Comparison of ENCODE assay signal across 2 cellular contexts in the genomic region with DNA sequence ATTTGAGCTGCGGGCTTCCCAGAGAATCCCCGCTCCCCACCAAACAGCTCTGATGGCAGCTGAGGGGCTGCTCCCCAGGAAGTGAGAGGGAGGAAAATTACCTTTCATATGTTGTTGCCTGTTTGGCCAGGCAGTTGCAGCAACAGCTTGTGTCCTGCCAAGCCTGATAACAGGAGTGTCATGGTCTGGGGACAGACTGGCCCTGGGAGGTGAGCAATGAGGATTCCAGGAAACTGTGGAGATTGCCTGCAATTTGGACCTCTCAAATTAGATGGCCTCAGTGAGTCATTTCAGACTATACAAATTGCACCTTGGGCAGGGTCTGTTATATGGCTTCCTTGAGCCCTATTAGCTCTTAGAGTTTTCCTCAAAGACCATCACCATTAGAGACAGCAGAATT.
TF ChIP-seq lines count a peak whose summit lies in the region.

No MANE protein-coding gene starts in this region.

TF ChIP-seq in SK-N-SH, 30 proteins besides CTCF, POLR2A, EP300 and RAD21 (continued from another document):
- TF ChIP-seq, protein P1, sequence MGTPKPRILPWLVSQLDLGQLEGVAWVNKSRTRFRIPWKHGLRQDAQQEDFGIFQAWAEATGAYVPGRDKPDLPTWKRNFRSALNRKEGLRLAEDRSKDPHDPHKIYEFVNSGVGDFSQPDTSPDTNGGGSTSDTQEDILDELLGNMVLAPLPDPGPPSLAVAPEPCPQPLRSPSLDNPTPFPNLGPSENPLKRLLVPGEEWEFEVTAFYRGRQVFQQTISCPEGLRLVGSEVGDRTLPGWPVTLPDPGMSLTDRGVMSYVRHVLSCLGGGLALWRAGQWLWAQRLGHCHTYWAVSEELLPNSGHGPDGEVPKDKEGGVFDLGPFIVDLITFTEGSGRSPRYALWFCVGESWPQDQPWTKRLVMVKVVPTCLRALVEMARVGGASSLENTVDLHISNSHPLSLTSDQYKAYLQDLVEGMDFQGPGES (IDR thresholded peaks at IDR 0.05; ENCODE audit: low read depth, low read length): no peak
- TF ChIP-seq, protein P2, sequence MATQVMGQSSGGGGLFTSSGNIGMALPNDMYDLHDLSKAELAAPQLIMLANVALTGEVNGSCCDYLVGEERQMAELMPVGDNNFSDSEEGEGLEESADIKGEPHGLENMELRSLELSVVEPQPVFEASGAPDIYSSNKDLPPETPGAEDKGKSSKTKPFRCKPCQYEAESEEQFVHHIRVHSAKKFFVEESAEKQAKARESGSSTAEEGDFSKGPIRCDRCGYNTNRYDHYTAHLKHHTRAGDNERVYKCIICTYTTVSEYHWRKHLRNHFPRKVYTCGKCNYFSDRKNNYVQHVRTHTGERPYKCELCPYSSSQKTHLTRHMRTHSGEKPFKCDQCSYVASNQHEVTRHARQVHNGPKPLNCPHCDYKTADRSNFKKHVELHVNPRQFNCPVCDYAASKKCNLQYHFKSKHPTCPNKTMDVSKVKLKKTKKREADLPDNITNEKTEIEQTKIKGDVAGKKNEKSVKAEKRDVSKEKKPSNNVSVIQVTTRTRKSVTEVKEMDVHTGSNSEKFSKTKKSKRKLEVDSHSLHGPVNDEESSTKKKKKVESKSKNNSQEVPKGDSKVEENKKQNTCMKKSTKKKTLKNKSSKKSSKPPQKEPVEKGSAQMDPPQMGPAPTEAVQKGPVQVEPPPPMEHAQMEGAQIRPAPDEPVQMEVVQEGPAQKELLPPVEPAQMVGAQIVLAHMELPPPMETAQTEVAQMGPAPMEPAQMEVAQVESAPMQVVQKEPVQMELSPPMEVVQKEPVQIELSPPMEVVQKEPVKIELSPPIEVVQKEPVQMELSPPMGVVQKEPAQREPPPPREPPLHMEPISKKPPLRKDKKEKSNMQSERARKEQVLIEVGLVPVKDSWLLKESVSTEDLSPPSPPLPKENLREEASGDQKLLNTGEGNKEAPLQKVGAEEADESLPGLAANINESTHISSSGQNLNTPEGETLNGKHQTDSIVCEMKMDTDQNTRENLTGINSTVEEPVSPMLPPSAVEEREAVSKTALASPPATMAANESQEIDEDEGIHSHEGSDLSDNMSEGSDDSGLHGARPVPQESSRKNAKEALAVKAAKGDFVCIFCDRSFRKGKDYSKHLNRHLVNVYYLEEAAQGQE (IDR thresholded peaks at IDR 0.05; ENCODE audit: low read depth, low read length): no peak
- no peak for TF ChIP-seq JUND (IDR thresholded peaks at IDR 0.05)
- TF ChIP-seq MXI1 (IDR thresholded peaks at IDR 0.05; ENCODE audit: low read depth, low read length): no peak
- TF ChIP-seq YY1 (IDR thresholded peaks at IDR 0.05; ENCODE audit: low read depth): no peak
- no peak for TF ChIP-seq EZH2phosphoT487 (IDR thresholded peaks at IDR 0.05; ENCODE audit: borderline replicate concordance, low read depth)

TF ChIP-seq in SK-N-SH treated with all-trans-retinoic acid at 6 μM for 48 hours, 23 proteins besides CTCF, POLR2A, EP300 and RAD21 (continued from another document):
- TF ChIP-seq BACH2 (CRISPR knock-in tag; IDR thresholded peaks at IDR 0.05; ENCODE audit: borderline replicate concordance): no peak
- TF ChIP-seq ZNF565 (CRISPR knock-in tag; conservative IDR thresholded peaks at IDR 0.05; ENCODE audit: low read depth): no peak
- TF ChIP-seq ISL1 (CRISPR knock-in tag; IDR thresholded peaks at IDR 0.05): no peak
- TF ChIP-seq TOX (CRISPR knock-in tag; IDR thresholded peaks at IDR 0.05; ENCODE audit: borderline replicate concordance): no peak
- TF ChIP-seq RARB (CRISPR knock-in tag; IDR thresholded peaks at IDR 0.05): no peak
- TF ChIP-seq, protein P3, sequence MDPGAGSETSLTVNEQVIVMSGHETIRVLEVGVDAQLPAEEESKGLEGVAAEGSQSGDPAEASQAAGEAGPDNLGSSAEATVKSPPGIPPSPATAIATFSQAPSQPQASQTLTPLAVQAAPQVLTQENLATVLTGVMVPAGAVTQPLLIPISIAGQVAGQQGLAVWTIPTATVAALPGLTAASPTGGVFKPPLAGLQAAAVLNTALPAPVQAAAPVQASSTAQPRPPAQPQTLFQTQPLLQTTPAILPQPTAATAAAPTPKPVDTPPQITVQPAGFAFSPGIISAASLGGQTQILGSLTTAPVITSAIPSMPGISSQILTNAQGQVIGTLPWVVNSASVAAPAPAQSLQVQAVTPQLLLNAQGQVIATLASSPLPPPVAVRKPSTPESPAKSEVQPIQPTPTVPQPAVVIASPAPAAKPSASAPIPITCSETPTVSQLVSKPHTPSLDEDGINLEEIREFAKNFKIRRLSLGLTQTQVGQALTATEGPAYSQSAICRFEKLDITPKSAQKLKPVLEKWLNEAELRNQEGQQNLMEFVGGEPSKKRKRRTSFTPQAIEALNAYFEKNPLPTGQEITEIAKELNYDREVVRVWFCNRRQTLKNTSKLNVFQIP (CRISPR knock-in tag; IDR thresholded peaks at IDR 0.05; ENCODE audit: borderline replicate concordance, low read depth): no peak
- TF ChIP-seq ZNF70 (CRISPR knock-in tag; IDR thresholded peaks at IDR 0.05): no peak
- TF ChIP-seq, protein P4, sequence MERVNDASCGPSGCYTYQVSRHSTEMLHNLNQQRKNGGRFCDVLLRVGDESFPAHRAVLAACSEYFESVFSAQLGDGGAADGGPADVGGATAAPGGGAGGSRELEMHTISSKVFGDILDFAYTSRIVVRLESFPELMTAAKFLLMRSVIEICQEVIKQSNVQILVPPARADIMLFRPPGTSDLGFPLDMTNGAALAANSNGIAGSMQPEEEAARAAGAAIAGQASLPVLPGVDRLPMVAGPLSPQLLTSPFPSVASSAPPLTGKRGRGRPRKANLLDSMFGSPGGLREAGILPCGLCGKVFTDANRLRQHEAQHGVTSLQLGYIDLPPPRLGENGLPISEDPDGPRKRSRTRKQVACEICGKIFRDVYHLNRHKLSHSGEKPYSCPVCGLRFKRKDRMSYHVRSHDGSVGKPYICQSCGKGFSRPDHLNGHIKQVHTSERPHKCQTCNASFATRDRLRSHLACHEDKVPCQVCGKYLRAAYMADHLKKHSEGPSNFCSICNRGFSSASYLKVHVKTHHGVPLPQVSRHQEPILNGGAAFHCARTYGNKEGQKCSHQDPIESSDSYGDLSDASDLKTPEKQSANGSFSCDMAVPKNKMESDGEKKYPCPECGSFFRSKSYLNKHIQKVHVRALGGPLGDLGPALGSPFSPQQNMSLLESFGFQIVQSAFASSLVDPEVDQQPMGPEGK (CRISPR knock-in tag; IDR thresholded peaks at IDR 0.05; ENCODE audit: borderline replicate concordance): no peak
- TF ChIP-seq ESRRG (CRISPR knock-in tag; IDR thresholded peaks at IDR 0.05): no peak
- TF ChIP-seq, protein P5, sequence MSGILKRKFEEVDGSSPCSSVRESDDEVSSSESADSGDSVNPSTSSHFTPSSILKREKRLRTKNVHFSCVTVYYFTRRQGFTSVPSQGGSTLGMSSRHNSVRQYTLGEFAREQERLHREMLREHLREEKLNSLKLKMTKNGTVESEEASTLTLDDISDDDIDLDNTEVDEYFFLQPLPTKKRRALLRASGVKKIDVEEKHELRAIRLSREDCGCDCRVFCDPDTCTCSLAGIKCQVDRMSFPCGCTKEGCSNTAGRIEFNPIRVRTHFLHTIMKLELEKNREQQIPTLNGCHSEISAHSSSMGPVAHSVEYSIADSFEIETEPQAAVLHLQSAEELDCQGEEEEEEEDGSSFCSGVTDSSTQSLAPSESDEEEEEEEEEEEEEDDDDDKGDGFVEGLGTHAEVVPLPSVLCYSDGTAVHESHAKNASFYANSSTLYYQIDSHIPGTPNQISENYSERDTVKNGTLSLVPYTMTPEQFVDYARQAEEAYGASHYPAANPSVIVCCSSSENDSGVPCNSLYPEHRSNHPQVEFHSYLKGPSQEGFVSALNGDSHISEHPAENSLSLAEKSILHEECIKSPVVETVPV (CRISPR knock-in tag; IDR thresholded peaks at IDR 0.05): no peak
- no peak for TF ChIP-seq ZFP3 (CRISPR knock-in tag; IDR thresholded peaks at IDR 0.05)
- TF ChIP-seq SNAI2 (CRISPR knock-in tag; IDR thresholded peaks at IDR 0.05): no peak
- no peak for TF ChIP-seq TCF4 (CRISPR knock-in tag; IDR thresholded peaks at IDR 0.05; ENCODE audit: borderline replicate concordance)
- no peak for TF ChIP-seq OSR1 (CRISPR knock-in tag; IDR thresholded peaks at IDR 0.05)
- TF ChIP-seq ZNF8 (CRISPR knock-in tag; IDR thresholded peaks at IDR 0.05): no peak
- no peak for TF ChIP-seq ZFP30 (CRISPR knock-in tag; IDR thresholded peaks at IDR 0.05)
- no peak for TF ChIP-seq GLIS3 (CRISPR knock-in tag; IDR thresholded peaks at IDR 0.05)
- TF ChIP-seq ARNTL (CRISPR knock-in tag; IDR thresholded peaks at IDR 0.05; ENCODE audit: borderline replicate concordance, low read depth): no peak
TF ChIP-seq in SK-N-SH treated with all-trans-retinoic acid at 6 μM for 48 hours: peak in this region for 0.
